In the genomic region with DNA sequence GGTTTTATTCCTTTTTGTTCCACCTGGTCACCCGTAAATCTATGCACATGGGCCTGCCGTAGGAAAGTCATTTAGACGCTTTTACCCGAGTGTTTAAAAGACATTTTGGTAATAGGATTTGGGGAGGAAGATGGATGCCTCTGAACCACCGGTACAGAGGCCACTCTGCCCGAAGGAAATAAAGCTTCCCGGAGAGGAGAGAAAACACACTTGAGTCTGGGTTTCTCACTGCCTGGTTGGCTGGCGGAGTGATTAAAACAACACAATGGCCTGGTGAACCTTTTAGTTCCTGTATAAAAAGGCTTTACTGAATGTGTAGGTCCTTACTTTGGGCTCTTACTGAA, we compare ENCODE assay signal across 8 cellular contexts. TPM values are rescaled to one million over a fixed set of nuclear protein-coding genes. Genes with fewer than 3 reads are reported as not detected.
DNase-seq lines count a peak whose midpoint lies in the region; ATAC-seq and TF ChIP-seq lines count a peak whose summit lies in the region.

No MANE protein-coding gene starts in this region.

- TF ChIP-seq CTCF in cardiac fibroblast (IDR thresholded peaks at IDR 0.05; ENCODE audit: low read depth, low read length) = no peak

- peak overlapping the region; percentile 82 for H3K27ac ChIP-seq in stomach smooth muscle (ENCODE audit: low read length)

- H3K9ac ChIP-seq in stomach smooth muscle (ENCODE audit: low read length in 2 of 2) = peak overlapping the region; percentile 79 to 86

- peaks cover 16% of the 10 kb centered on the region for H3K4me1 Mint-ChIP-seq in T-helper 1 cell treated with Interleukin-12 subunit alpha and Interleukin-12 subunit beta and Interleukin-4 antibody, amounts not matched to agents 30 μg/mL and 1 μg/mL, for 36 hours (ENCODE audit: low read depth)

- no peaks in the 10 kb centered on the region for H3K27me3 Mint-ChIP-seq in T-helper 1 cell treated with Interleukin-12 subunit alpha and Interleukin-12 subunit beta and Interleukin-4 antibody, amounts not matched to agents 30 μg/mL and 1 μg/mL, for 36 hours (ENCODE audit: low read depth)

- peak overlapping the region; percentile 73 to 77 for H3K4me3 ChIP-seq in cardiac fibroblast (replicated peaks in 1 of 2; ENCODE audit: low read depth in 2 of 2, low read length in 2 of 2)
- H3K4me3 ChIP-seq in stomach smooth muscle (ENCODE audit: low read length in 2 of 2) = peak overlapping the region; percentile 83 to 90

- no peaks in the 10 kb centered on the region for H3K36me3 Mint-ChIP-seq in T-helper 1 cell treated with Interleukin-12 subunit alpha and Interleukin-12 subunit beta and Interleukin-4 antibody, amounts not matched to agents 30 μg/mL and 1 μg/mL, for 36 hours (ENCODE audit: low read depth)

- peak overlapping the region; percentile 88 for H3K4me3 Mint-ChIP-seq in T-helper 1 cell treated with Interleukin-12 subunit alpha and Interleukin-12 subunit beta and Interleukin-4 antibody, amounts not matched to agents 30 μg/mL and 1 μg/mL, for 36 hours

- H3K27me3 ChIP-seq in stomach smooth muscle (ENCODE audit: control insufficient read depth in 1 of 2, insufficient read depth in 2 of 2, low read length in 2 of 2) = no peaks in the 10 kb centered on the region

- H3K36me3 ChIP-seq in stomach smooth muscle (ENCODE audit: control insufficient read depth in 2 of 2, insufficient read depth in 2 of 2, low read length in 2 of 2) = no peaks in the 10 kb centered on the region

- peak overlapping the region; percentile 92 for H3K27ac Mint-ChIP-seq in T-helper 1 cell treated with Interleukin-12 subunit alpha and Interleukin-12 subunit beta and Interleukin-4 antibody, amounts not matched to agents 30 μg/mL and 1 μg/mL, for 36 hours

- ATAC-seq in HG02943 (IDR thresholded peaks at IDR 0.05; ENCODE audit: low read depth, unreplicated experiment) = peak; percentile 2

- no peaks in the 10 kb centered on the region for H3K9me3 ChIP-seq in stomach smooth muscle (ENCODE audit: control insufficient read depth in 2 of 2, low read length in 2 of 2)

- DNase-seq in T-helper 1 cell (no peak), RPMI8226 (peak; percentile 21), cardiac fibroblast (ENCODE audit: low read depth in 2 of 2) (no peak), lung microvascular endothelial cell (ENCODE audit: low read depth in 2 of 2) (peak; percentile 44), NCI-H1436 treated with DMSO at 0.1 percent for 48 hours (lab: John Stamatoyannopoulos, UW) (no peak)

- H3K9me3 Mint-ChIP-seq in T-helper 1 cell treated with Interleukin-12 subunit alpha and Interleukin-12 subunit beta and Interleukin-4 antibody, amounts not matched to agents 30 μg/mL and 1 μg/mL, for 36 hours = peaks cover 8% of the 10 kb centered on the region

- no peaks in the 10 kb centered on the region for H3K4me1 ChIP-seq in stomach smooth muscle (ENCODE audit: control insufficient read depth, insufficient read depth, low read length)

RNA-seq across cellular contexts. Expression of a gene that starts 0.8 kb away (rescaled TPM):
- 1.5 and 3.6 TPM in 2 replicates for total RNA-seq in lung microvascular endothelial cell

RNA-seq across cellular contexts. Expression of a gene that starts 1.3 kb away (rescaled TPM):
- 0.20 and 0.44 TPM in 2 replicates for total RNA-seq in lung microvascular endothelial cell

Comparison
In these comparisons a context has a peak if more than half of its experiments do, and no peak if none do; other contexts are left out.
1. DNase-seq: peak in RPMI8226 (single experiment) and lung microvascular endothelial cell (2 of 2); none in T-helper 1 cell (0 of 5), cardiac fibroblast (0 of 2) and NCI-H1436 treated with DMSO at 0.1 percent for 48 hours (single experiment).